Comparison of ENCODE assay signal across 8 cellular contexts in the genomic region with DNA sequence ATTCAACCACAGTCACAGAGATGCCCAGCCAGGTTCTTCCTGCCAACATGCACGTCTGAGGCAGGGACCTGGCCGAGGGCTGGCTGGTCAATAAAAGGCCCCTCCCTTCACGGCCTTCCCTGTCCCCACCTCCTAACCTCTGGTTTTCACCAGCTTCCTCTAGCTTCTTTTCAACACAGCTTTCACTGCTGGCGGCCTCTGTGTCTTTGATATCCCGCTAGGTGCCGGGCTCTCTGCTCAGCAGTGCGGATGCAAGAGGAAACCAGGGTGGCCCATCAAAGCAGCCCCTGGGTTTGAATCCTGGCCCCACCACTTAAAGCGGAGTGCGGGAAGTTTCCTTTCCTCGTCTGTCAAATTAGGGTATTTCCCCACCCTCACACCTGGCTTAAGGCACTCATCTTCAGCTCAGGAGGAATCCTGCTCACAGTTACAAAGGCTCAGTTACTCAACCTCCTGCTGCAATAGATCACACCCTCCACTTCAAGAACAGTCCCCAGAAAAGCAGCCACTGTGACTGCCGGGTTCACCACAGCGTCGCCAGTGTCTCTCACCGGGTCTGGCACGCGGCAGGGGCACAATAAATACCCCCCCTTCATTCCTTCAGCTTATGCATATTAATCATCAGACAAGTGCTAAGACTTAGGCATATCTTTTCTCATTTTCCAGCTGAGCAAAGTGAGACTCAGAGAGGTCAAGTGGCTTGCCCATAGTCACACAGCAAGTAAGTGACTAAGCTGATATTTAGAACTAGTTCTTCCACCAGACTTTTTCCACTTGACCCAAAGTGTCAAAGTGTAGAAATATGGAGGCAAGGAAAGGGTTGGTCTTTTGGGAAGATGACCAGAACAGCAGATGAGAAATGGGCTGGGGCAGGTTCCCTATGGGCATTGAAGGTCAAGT. TPM values are rescaled to one million over a fixed set of nuclear protein-coding genes. Genes with fewer than 3 reads are reported as not detected.
DNase-seq lines count a peak whose midpoint lies in the region; ATAC-seq lines count a peak whose summit lies in the region.

No MANE protein-coding gene starts in this region.

- H3K4me3 Mint-ChIP-seq in activated CD4-positive, alpha-beta T cell treated with anti-CD3 and anti-CD28 coated beads for 36 hours: peak overlapping the region; percentile 58
- H3K4me3 Mint-ChIP-seq in effector memory CD8-positive, alpha-beta T cell: peak overlapping the region; percentile 54 to 61

- peaks cover 48% of the 10 kb centered on the region for H3K4me1 Mint-ChIP-seq in activated CD4-positive, alpha-beta T cell treated with anti-CD3 and anti-CD28 coated beads for 36 hours
- peaks cover 17 to 21% of the 10 kb centered on the region in 2 donors for H3K4me1 Mint-ChIP-seq in effector memory CD8-positive, alpha-beta T cell (ENCODE audit: low read depth in 2 of 2)

- H3K27ac Mint-ChIP-seq in activated CD4-positive, alpha-beta T cell treated with anti-CD3 and anti-CD28 coated beads for 36 hours: peak overlapping the region; percentile 83
- H3K27ac Mint-ChIP-seq in effector memory CD8-positive, alpha-beta T cell: peak overlapping the region; percentile 94 to 95

- DNase-seq in DMS53 (lab: John Stamatoyannopoulos, UW) (peak; percentile 81), HUDEP-2 (lab: John Stamatoyannopoulos, UW; ENCODE audit: unreplicated experiment in 76 of 76) (no peak)
- DNase-seq in Jurkat, Clone E6-1 (ENCODE audit: low read depth, low spot score): peak; percentile 96
- DNase-seq in activated CD4-positive, alpha-beta T cell treated with anti-CD3 and anti-CD28 coated beads for 36 hours: peak; percentile 75
- DNase-seq in effector memory CD8-positive, alpha-beta T cell: peak; percentile 71 to 74 (median 74)
- DNase-seq in stimulated activated CD4-positive, alpha-beta T cell treated with anti-CD3 and anti-CD28 coated beads, TNF-alpha, amount 100 ng/mL, for 1 hour (ENCODE audit: low read depth in 3 of 3, low spot score in 1 of 3): peak; percentile 21 to 41 (median 34)

- no peaks in the 10 kb centered on the region for H3K9me3 Mint-ChIP-seq in activated CD4-positive, alpha-beta T cell treated with anti-CD3 and anti-CD28 coated beads for 36 hours (ENCODE audit: low read depth)
- no peaks in the 10 kb centered on the region for H3K9me3 Mint-ChIP-seq in effector memory CD8-positive, alpha-beta T cell

- H3K27me3 Mint-ChIP-seq in activated CD4-positive, alpha-beta T cell treated with anti-CD3 and anti-CD28 coated beads for 36 hours: no peaks in the 10 kb centered on the region
- no peaks in the 10 kb centered on the region for H3K27me3 Mint-ChIP-seq in effector memory CD8-positive, alpha-beta T cell

- POLR2A ChIA-PET in activated CD4-positive, alpha-beta T cell treated with anti-CD3 and anti-CD28 coated beads for 36 hours (lab: Charles Lee): interaction anchor here (0.5 to 1.7 kb wide), 6 partner anchors 27 to 566 kb away, joined by 3 to 5 read pairs (median 4); a partner anchor contains a TSS

- intact Hi-C loops in activated CD4-positive, alpha-beta T cell treated with anti-CD3 and anti-CD28 coated beads for 36 hours (cut with DNase I, micrococcal nuclease): loop anchor here in 1 of 2 experiments (1.0 kb wide), 1 partner anchor 47 kb away; no protein-coding TSS in a partner anchor

- ATAC-seq in activated CD4-positive, alpha-beta T cell treated with anti-CD3 and anti-CD28 coated beads for 36 hours: peak; percentile 86
- peak; percentile 94 for ATAC-seq in effector memory CD8-positive, alpha-beta T cell (replicated peaks)
- ATAC-seq in HG02840 (IDR thresholded peaks at IDR 0.05; ENCODE audit: low FRiP score, unreplicated experiment): no peak
- no peak for ATAC-seq in HG02763 (IDR thresholded peaks at IDR 0.05; ENCODE audit: unreplicated experiment)

- no peaks in the 10 kb centered on the region for H3K36me3 Mint-ChIP-seq in activated CD4-positive, alpha-beta T cell treated with anti-CD3 and anti-CD28 coated beads for 36 hours (ENCODE audit: low read depth)
- H3K36me3 Mint-ChIP-seq in effector memory CD8-positive, alpha-beta T cell (ENCODE audit: insufficient read depth): peaks cover 10% of the 10 kb centered on the region

- CTCF ChIA-PET in activated CD4-positive, alpha-beta T cell treated with anti-CD3 and anti-CD28 coated beads for 36 hours (lab: Charles Lee): interaction anchor here (0.7 to 1.3 kb wide), 7 partner anchors 12 to 209 kb away, joined by 3 to 5 read pairs (median 3); a partner anchor contains a TSS

- H3K4me3 ChIP-seq in Jurkat, Clone E6-1 (ENCODE audit: low read length): no peak overlapping the region

RNA-seq across cellular contexts. Expression of a gene that starts 45.7 kb away (rescaled TPM):
- 136 TPM for polyA plus RNA-seq in Jurkat, Clone E6-1 (2012; ENCODE audit: insufficient read depth, insufficient read length)
- total RNA-seq in activated CD4-positive, alpha-beta T cell treated with anti-CD3 and anti-CD28 coated beads for 36 hours: 10 to 100 TPM; 95.5 to 99.1 TPM

RNA-seq across cellular contexts. Expression of a gene that starts 48.0 kb away (rescaled TPM):
- polyA plus RNA-seq in Jurkat, Clone E6-1 (2012; ENCODE audit: insufficient read depth, insufficient read length): 177 TPM
- 100 to 1,000 TPM; 720 to 773 TPM for total RNA-seq in activated CD4-positive, alpha-beta T cell treated with anti-CD3 and anti-CD28 coated beads for 36 hours

Comparison
In these comparisons a context has a peak if more than half of its experiments do, and no peak if none do; other contexts are left out.
1. DNase-seq: peak in DMS53 (single experiment), Jurkat, Clone E6-1 (single experiment), activated CD4-positive, alpha-beta T cell treated with anti-CD3 and anti-CD28 coated beads for 36 hours (single experiment), effector memory CD8-positive, alpha-beta T cell (3 of 3) and stimulated activated CD4-positive, alpha-beta T cell treated with anti-CD3 and anti-CD28 coated beads, TNF-alpha, amount 100 ng/mL, for 1 hour (3 of 3); none in HUDEP-2 (0 of 76).
2. ATAC-seq: peak in activated CD4-positive, alpha-beta T cell treated with anti-CD3 and anti-CD28 coated beads for 36 hours (single experiment) and effector memory CD8-positive, alpha-beta T cell (single experiment); none in HG02840 (single experiment) and HG02763 (single experiment).